In the genomic region with DNA sequence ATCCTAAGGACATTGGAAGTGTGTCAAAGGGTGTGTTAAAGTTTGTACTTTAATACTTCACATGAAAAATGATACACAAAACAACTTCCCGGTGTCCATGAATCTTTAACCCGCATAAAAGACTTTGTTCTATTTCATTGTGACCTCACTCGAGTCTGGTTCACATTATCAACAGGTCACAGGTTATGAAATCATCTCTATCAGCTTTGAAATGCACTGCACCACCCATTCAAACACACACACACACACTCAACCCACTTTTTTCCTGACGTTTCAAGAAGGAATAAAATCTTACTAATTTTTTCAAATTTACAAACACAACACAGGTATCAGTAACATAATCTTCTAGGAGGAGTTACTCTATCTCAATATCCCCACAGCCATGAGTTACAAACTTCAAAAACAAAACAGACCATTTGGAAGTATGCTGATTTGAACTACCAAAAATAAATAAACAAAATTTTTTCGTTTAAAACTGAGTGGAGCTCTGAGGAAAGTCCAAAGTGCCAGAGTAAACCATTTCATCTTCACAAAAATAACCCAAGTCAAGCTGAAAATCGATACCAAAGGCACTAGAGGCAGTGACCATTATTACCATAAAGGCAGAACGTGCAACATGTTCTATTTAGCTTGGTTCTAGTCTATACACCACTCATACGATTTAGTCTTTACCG, we compare ENCODE assay signal across 7 cellular contexts. TPM values are rescaled to one million over a fixed set of nuclear protein-coding genes. Genes with fewer than 3 reads are reported as not detected.
DNase-seq lines count a peak whose midpoint lies in the region; ATAC-seq and TF ChIP-seq lines count a peak whose summit lies in the region.
"Had no signal": no experiment of that assay in that cellular context is flagged by ENCODE, and none has a peak within 500 bp of the region (broad histone marks: within the 10 kb centered on the region; RNA-seq: fewer than 3 reads in every experiment).

No MANE protein-coding gene starts in this region.

- peaks cover 26% of the 10 kb centered on the region for H3K36me3 Mint-ChIP-seq in WTC11

- H3K27me3 ChIP-seq in BLaER1 treated with 17β-estradiol and CSF1 and Interleukin-3, amounts not matched to agents 10 nM and 100 nM, result no peaks in the 10 kb centered on the region
- no peaks in the 10 kb centered on the region for H3K27me3 ChIP-seq in lower lobe of right lung (ENCODE audit: low read depth)

- peak overlapping the region; percentile 5 for H3K4me3 Mint-ChIP-seq in WTC11

- DNase-seq in WTC11 (ENCODE audit: low spot score) (no peak), lower lobe of right lung (no peak), NCI-H2107 (lab: John Stamatoyannopoulos, UW) (no peak), caudate nucleus (lab: John Stamatoyannopoulos, UW) (no peak), inferior parietal cortex (ENCODE audit: extremely low spot score) (no peak)

- peak overlapping the region in 4 of 11 experiments; percentile 5 to 97 (median 40); a peak in 6 of 22 replicates for H3K9ac ChIP-seq in BLaER1 treated with 17β-estradiol and CSF1 and Interleukin-3, amounts not matched to agents 10 nM and 100 nM

- no peaks in the 10 kb centered on the region for H3K9me3 ChIP-seq in BLaER1 treated with 17β-estradiol and CSF1 and Interleukin-3, amounts not matched to agents 10 nM and 100 nM (replicated peaks in 1 of 11)
- no peaks in the 10 kb centered on the region for H3K9me3 ChIP-seq in lower lobe of right lung

- peaks cover 38 to 66% (median 54%) of the 10 kb centered on the region in 10 experiments for H3K4me1 ChIP-seq in BLaER1 treated with 17β-estradiol and CSF1 and Interleukin-3, amounts not matched to agents 10 nM and 100 nM
- H3K4me1 ChIP-seq in lower lobe of right lung, result peaks cover 48% of the 10 kb centered on the region

- H3K4me2 ChIP-seq in BLaER1 treated with 17β-estradiol and CSF1 and Interleukin-3, amounts not matched to agents 10 nM and 100 nM, result peak overlapping the region; percentile 74 to 93 (median 86); a peak in 21 of 22 replicates

- ATAC-seq in WTC11 (no peak), lower lobe of right lung (no peak)
- ATAC-seq: activated naive CD4-positive, alpha-beta T cell treated with anti-CD3 and anti-CD28 coated beads, Interleukin-2, amount 50 U/mL, for 72 hours had no signal

- peak overlapping the region in 4 of 11 experiments; percentile 0 to 29 (median 8); a peak in 3 of 22 replicates for H3K27ac ChIP-seq in BLaER1 treated with 17β-estradiol and CSF1 and Interleukin-3, amounts not matched to agents 10 nM and 100 nM
- H3K27ac ChIP-seq in lower lobe of right lung (peak overlapping the region; percentile 19), caudate nucleus (ENCODE audit: low read depth, low read length) (no peak overlapping the region)

- H3K4me3 ChIP-seq in BLaER1 treated with 17β-estradiol and CSF1 and Interleukin-3, amounts not matched to agents 10 nM and 100 nM, result peak overlapping the region in 1 of 10 experiments; percentile 85; a peak in 1 of 20 replicates
- H3K4me3 ChIP-seq in lower lobe of right lung, result peak overlapping the region; percentile 22

- no peaks in the 10 kb centered on the region for H3K9me3 Mint-ChIP-seq in WTC11
- H3K9me3 Mint-ChIP-seq: activated naive CD4-positive, alpha-beta T cell treated with anti-CD3 and anti-CD28 coated beads, Interleukin-2, amount 50 U/mL, for 72 hours had no signal

- no peaks in the 10 kb centered on the region; a peak in 2 of 22 replicates for H4K20me1 ChIP-seq in BLaER1 treated with 17β-estradiol and CSF1 and Interleukin-3, amounts not matched to agents 10 nM and 100 nM

- no peaks in the 10 kb centered on the region for H3K27me3 Mint-ChIP-seq in WTC11 (ENCODE audit: low read depth)

- H3K27ac Mint-ChIP-seq in WTC11, result peak overlapping the region; percentile 28; the same call in 1 of the 2 replicates

- peaks cover 39% of the 10 kb centered on the region for H3K4me1 Mint-ChIP-seq in WTC11

- H3K36me3 ChIP-seq in BLaER1 treated with 17β-estradiol and CSF1 and Interleukin-3, amounts not matched to agents 10 nM and 100 nM, result peaks cover 9 to 55% (median 34%) of the 10 kb centered on the region in 11 experiments
- peaks cover 22% of the 10 kb centered on the region for H3K36me3 ChIP-seq in lower lobe of right lung

- TF ChIP-seq CTCF in WTC11 (IDR thresholded peaks at IDR 0.05) (no peak), lower lobe of right lung (IDR thresholded peaks at IDR 0.05) (no peak)

- intact Hi-C loops in lower lobe of right lung (cut with DNase I), result no loop called here

- POLR2A ChIA-PET in WTC11 (lab: Charles Lee), result no interaction called here

- CTCF ChIA-PET in WTC11 (lab: Charles Lee), result interaction anchor here (2.1 kb wide), 1 partner anchor 29 kb away, joined by 5 read pairs; no protein-coding TSS in a partner anchor

TF ChIP-seq in WTC11, 78 proteins besides CTCF, POLR2A, EP300 and RAD21:
- TF ChIP-seq GABPB1 (CRISPR knock-in tag; IDR thresholded peaks at IDR 0.05), result peak; percentile 25; the same call in 1 of the 2 replicates
- TF ChIP-seq TP53 (CRISPR knock-in tag; IDR thresholded peaks at IDR 0.05), result no peak

RNA-seq across cellular contexts. Expression of a gene that starts 2.7 kb away (rescaled TPM):
- total RNA-seq in WTC11 (2021) (32.4 to 40.9 TPM (median 32.5 TPM) in 3 replicates), lower lobe of right lung (67.1 TPM)

RNA-seq across cellular contexts. Expression of a gene that starts 2.7 kb away (rescaled TPM):
- 15.6 to 18.4 TPM (median 17.2 TPM) in 3 replicates for total RNA-seq in WTC11 (2021)
- 14.6 TPM for total RNA-seq in lower lobe of right lung

RNA-seq across cellular contexts. Expression of a gene that starts 24.3 kb away (rescaled TPM):
- total RNA-seq in WTC11 (2021) (9.5 to 11.3 TPM (median 10.2 TPM) in 3 replicates), lower lobe of right lung (8.4 TPM)

RNA-seq across cellular contexts. Expression of a gene that starts 35.5 kb away (rescaled TPM):
- total RNA-seq in WTC11 (2021), result 19.8 to 23.7 TPM (median 21.0 TPM) in 3 replicates
- 13.1 TPM for total RNA-seq in lower lobe of right lung

RNA-seq across cellular contexts. Expression of a gene that starts 50.8 kb away (rescaled TPM):
- 0.46 to 1.3 TPM (median 0.62 TPM) in 3 replicates for total RNA-seq in WTC11 (2021)
- total RNA-seq in lower lobe of right lung, result 36.8 TPM
